ENCODE assay signal across 8 cellular contexts in the genomic region with DNA sequence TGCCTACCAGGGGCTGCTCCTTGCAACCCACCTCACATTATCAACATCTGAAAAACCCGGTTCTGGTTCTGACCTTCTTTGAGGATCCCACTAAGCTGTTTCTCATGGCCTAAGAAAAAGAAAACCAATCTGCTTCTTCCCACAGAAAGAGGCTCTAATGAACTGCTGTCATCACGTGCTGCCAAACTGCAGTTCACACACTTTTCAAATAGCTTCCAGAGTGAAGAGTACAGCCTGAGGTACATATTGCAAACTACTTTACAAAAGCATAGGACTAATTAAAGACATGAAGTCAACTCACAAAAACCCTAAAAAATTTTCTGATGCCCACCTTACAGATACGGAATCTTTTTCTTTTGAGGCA. TPM values are rescaled to one million over a fixed set of nuclear protein-coding genes. Genes with fewer than 3 reads are reported as not detected.
DNase-seq lines count a peak whose midpoint lies in the region; ATAC-seq and TF ChIP-seq lines count a peak whose summit lies in the region.

No MANE protein-coding gene starts in this region.

- H3K4me3 Mint-ChIP-seq in T-helper 17 cell, result peak overlapping the region; percentile 77
- peak overlapping the region; percentile 70 to 91 (median 84) for H3K4me3 Mint-ChIP-seq in naive thymus-derived CD8-positive, alpha-beta T cell
- H3K4me3 Mint-ChIP-seq in glutamatergic neuron (ENCODE audit: unreplicated experiment), result no peak overlapping the region

- no peaks in the 10 kb centered on the region for H3K27me3 ChIP-seq in ascending aorta

- no peak overlapping the region for H3K4me3 ChIP-seq in ascending aorta

- H3K27me3 Mint-ChIP-seq in T-helper 17 cell (no peaks in the 10 kb centered on the region), glutamatergic neuron (ENCODE audit: unreplicated experiment) (no peaks in the 10 kb centered on the region)
- no peaks in the 10 kb centered on the region for H3K27me3 Mint-ChIP-seq in naive thymus-derived CD8-positive, alpha-beta T cell

- H3K27ac Mint-ChIP-seq in T-helper 17 cell, result peak overlapping the region; percentile 94
- H3K27ac Mint-ChIP-seq in naive thymus-derived CD8-positive, alpha-beta T cell, result peak overlapping the region; percentile 96 to 100 (median 98)
- no peak overlapping the region for H3K27ac Mint-ChIP-seq in glutamatergic neuron (ENCODE audit: unreplicated experiment)

- H3K4me1 ChIP-seq in ascending aorta, result peaks cover 7 to 33% of the 10 kb centered on the region in 2 donors

- intact Hi-C loops in ascending aorta (cut with DNase I) (no loop called here), sciatic nerve (cut with DNase I) (no loop called here)

- no peaks in the 10 kb centered on the region for H3K9me3 Mint-ChIP-seq in naive thymus-derived CD8-positive, alpha-beta T cell
- no peaks in the 10 kb centered on the region for H3K9me3 Mint-ChIP-seq in glutamatergic neuron (ENCODE audit: unreplicated experiment)

- H3K36me3 Mint-ChIP-seq in T-helper 17 cell (ENCODE audit: low read depth), result peaks cover 4% of the 10 kb centered on the region
- peaks cover 0 to 16% (median 10%) of the 10 kb centered on the region in 3 donors for H3K36me3 Mint-ChIP-seq in naive thymus-derived CD8-positive, alpha-beta T cell
- no peaks in the 10 kb centered on the region for H3K36me3 Mint-ChIP-seq in glutamatergic neuron (ENCODE audit: unreplicated experiment)

- DNase-seq in T-helper 17 cell (no peak), ascending aorta (ENCODE audit: low spot score in 2 of 2) (no peak), glutamatergic neuron (no peak), GM19238 (ENCODE audit: insufficient read length, low spot score) (no peak), sciatic nerve (ENCODE audit: low spot score) (no peak)
- no peak for DNase-seq in naive thymus-derived CD8-positive, alpha-beta T cell

- POLR2A ChIA-PET in naive thymus-derived CD8-positive, alpha-beta T cell (lab: Charles Lee), result interaction anchor here (0.5 to 3.7 kb wide), 19 partner anchors 8 to 395 kb away, joined by 3 to 20 read pairs (median 5); partner anchors contain the start of genes HIC1 and TSR1

- TF ChIP-seq CTCF in ascending aorta (IDR thresholded peaks at IDR 0.05), result no peak
- TF ChIP-seq CTCF in glutamatergic neuron (IDR thresholded peaks at IDR 0.05; ENCODE audit: partially characterized antibody, unreplicated experiment), result no peak

- H3K4me1 Mint-ChIP-seq in T-helper 17 cell (peaks cover 47% of the 10 kb centered on the region), glutamatergic neuron (ENCODE audit: low read depth, unreplicated experiment) (no peaks in the 10 kb centered on the region)
- H3K4me1 Mint-ChIP-seq in naive thymus-derived CD8-positive, alpha-beta T cell, result peaks cover 35 to 85% (median 79%) of the 10 kb centered on the region in 4 donors

- ATAC-seq in GM18502 (IDR thresholded peaks at IDR 0.05; ENCODE audit: poor library complexity, unreplicated experiment) (peak; percentile 24), GM21737 (IDR thresholded peaks at IDR 0.05; ENCODE audit: unreplicated experiment) (peak; percentile 16), T-helper 17 cell (peak; percentile 6), sciatic nerve (no peak)
- peak; percentile 5 to 11 for ATAC-seq in naive thymus-derived CD8-positive, alpha-beta T cell

- no peak overlapping the region for H3K27ac ChIP-seq in ascending aorta

- peaks cover 7 to 15% of the 10 kb centered on the region in 2 donors for H3K36me3 ChIP-seq in ascending aorta

- H3K9me3 ChIP-seq in T-helper 17 cell (ENCODE audit: control insufficient read depth, low read length, poor library complexity, severe bottlenecking), result no peaks in the 10 kb centered on the region
- H3K9me3 ChIP-seq in ascending aorta, result no peaks in the 10 kb centered on the region

RNA-seq across cellular contexts. Expression of gene SMG6, which starts 36.7 kb away (rescaled TPM):
- 10 to 100 TPM; 48.3 to 51.6 TPM for total RNA-seq in T-helper 17 cell
- total RNA-seq in naive thymus-derived CD8-positive, alpha-beta T cell, result 10 to 100 TPM; 49.6 to 51.4 TPM
- 10 to 100 TPM in 1 of 3 donors, 1 to 10 TPM in 2; 5.3 to 13.5 (median 9.0) TPM for polyA plus RNA-seq in naive thymus-derived CD8-positive, alpha-beta T cell
- 50.8 TPM for total RNA-seq in ascending aorta
- 42.7 TPM for total RNA-seq in glutamatergic neuron (ENCODE audit: unreplicated experiment)
- 58.7 TPM for total RNA-seq in sciatic nerve

RNA-seq across cellular contexts. Expression of gene SRR, which starts 36.9 kb away (rescaled TPM):
- total RNA-seq in T-helper 17 cell (1 to 10 TPM; 3.4 to 3.9 TPM), ascending aorta (not detected), glutamatergic neuron (ENCODE audit: unreplicated experiment) (22.0 TPM), sciatic nerve (10.0 TPM)
- total RNA-seq in naive thymus-derived CD8-positive, alpha-beta T cell, result 1 to 10 TPM; 6.1 to 7.3 TPM
- 1 to 10 TPM; 3.6 to 9.6 (median 8.4) TPM for polyA plus RNA-seq in naive thymus-derived CD8-positive, alpha-beta T cell
